ENCODE assay signal across 1 cellular context in genomic region chr2:101427240-101427639, GRCh38.
TF ChIP-seq lines count a peak whose summit lies in the region.

No MANE protein-coding gene starts in this region.

TF ChIP-seq in HepG2, 621 proteins besides CTCF, POLR2A, EP300 and RAD21 (continued from another document):
- TF ChIP-seq ZBTB39 (CRISPR knock-in tag; IDR thresholded peaks at IDR 0.05) (no peak), ZSCAN22 (CRISPR knock-in tag; IDR thresholded peaks at IDR 0.05) (no peak), ZNF580 (CRISPR knock-in tag; IDR thresholded peaks at IDR 0.05; ENCODE audit: borderline replicate concordance, low read depth) (no peak), ZSCAN29 (CRISPR knock-in tag; conservative IDR thresholded peaks at IDR 0.05) (no peak), ZNF468 (CRISPR knock-in tag; IDR thresholded peaks at IDR 0.05) (no peak), TERF1 (CRISPR knock-in tag; IDR thresholded peaks at IDR 0.05) (no peak), ZNF564 (CRISPR knock-in tag; IDR thresholded peaks at IDR 0.05) (no peak), ZBTB1 (CRISPR knock-in tag; IDR thresholded peaks at IDR 0.05; ENCODE audit: borderline replicate concordance) (no peak), IRF2 (CRISPR knock-in tag; IDR thresholded peaks at IDR 0.05) (no peak), TARDBP (CRISPR knock-in tag; IDR thresholded peaks at IDR 0.05) (no peak), POGK (CRISPR knock-in tag; conservative IDR thresholded peaks at IDR 0.05) (no peak), ZNF569 (CRISPR knock-in tag; IDR thresholded peaks at IDR 0.05; ENCODE audit: borderline replicate concordance) (no peak), SIN3A (IDR thresholded peaks at IDR 0.05; ENCODE audit: borderline replicate concordance, low read depth, low read length) (no peak)
TF ChIP-seq in HepG2: peak in this region for 0.
